ENCODE assay signal across 1 cellular context in the genomic region with DNA sequence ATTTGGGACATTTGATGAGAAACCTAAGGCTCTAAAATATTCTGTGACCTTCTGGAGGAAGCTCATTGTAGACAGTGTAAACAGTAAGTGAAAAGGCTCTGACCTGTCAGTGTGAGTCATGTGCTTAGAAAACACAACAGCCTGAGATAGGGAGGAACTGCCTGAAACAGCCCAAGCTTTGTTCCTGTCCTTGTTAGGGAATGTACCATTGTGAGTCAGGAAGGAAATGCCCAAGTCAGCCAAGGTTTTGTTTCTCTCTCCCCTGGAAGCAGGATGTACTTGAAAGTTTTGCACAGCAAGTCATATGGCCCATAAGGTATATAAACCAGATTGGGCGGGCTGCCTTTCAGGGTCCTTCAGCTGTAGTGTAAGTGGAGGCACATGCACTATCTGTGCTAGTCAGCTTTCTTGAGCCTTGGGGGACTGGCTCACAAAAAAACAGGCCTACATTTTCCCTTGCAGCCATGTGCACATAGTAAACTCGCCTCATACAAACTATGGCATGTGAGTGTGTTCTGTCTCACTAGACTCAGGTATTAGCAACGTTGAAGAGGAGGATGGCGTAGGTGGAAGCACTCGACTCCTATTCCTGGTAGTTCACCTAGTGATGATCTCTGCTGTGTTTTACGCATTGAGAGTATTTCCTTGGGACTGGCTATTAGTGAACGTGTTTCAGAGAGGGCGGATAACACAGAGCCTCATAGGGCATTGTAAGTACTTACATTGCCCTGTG.
TF ChIP-seq lines count a peak whose summit lies in the region.

No MANE protein-coding gene starts in this region.

TF ChIP-seq in HepG2, 621 proteins besides CTCF, POLR2A, EP300 and RAD21 (continued from another document and continues in another):
- TF ChIP-seq, protein P1, sequence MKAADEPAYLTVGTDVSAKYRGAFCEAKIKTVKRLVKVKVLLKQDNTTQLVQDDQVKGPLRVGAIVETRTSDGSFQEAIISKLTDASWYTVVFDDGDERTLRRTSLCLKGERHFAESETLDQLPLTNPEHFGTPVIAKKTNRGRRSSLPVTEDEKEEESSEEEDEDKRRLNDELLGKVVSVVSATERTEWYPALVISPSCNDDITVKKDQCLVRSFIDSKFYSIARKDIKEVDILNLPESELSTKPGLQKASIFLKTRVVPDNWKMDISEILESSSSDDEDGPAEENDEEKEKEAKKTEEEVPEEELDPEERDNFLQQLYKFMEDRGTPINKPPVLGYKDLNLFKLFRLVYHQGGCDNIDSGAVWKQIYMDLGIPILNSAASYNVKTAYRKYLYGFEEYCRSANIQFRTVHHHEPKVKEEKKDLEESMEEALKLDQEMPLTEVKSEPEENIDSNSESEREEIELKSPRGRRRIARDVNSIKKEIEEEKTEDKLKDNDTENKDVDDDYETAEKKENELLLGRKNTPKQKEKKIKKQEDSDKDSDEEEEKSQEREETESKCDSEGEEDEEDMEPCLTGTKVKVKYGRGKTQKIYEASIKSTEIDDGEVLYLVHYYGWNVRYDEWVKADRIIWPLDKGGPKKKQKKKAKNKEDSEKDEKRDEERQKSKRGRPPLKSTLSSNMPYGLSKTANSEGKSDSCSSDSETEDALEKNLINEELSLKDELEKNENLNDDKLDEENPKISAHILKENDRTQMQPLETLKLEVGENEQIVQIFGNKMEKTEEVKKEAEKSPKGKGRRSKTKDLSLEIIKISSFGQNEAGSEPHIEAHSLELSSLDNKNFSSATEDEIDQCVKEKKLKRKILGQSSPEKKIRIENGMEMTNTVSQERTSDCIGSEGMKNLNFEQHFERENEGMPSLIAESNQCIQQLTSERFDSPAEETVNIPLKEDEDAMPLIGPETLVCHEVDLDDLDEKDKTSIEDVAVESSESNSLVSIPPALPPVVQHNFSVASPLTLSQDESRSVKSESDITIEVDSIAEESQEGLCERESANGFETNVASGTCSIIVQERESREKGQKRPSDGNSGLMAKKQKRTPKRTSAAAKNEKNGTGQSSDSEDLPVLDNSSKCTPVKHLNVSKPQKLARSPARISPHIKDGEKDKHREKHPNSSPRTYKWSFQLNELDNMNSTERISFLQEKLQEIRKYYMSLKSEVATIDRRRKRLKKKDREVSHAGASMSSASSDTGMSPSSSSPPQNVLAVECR (CRISPR knock-in tag; IDR thresholded peaks at IDR 0.05; ENCODE audit: borderline replicate concordance): no peak
- TF ChIP-seq GATAD2A (CRISPR knock-in tag; IDR thresholded peaks at IDR 0.05) (0 out of 2 replicates have a peak, but pooled peaks have one; percentile 24), ETV5 (CRISPR knock-in tag; IDR thresholded peaks at IDR 0.05; ENCODE audit: borderline replicate concordance) (peak; percentile 85; the same call in 1 of the 2 replicates), TBP (CRISPR knock-in tag; IDR thresholded peaks at IDR 0.05) (no peak), ZNF101 (CRISPR knock-in tag; IDR thresholded peaks at IDR 0.05; ENCODE audit: borderline replicate concordance, low read depth) (no peak), SP5 (CRISPR knock-in tag; IDR thresholded peaks at IDR 0.05; ENCODE audit: borderline replicate concordance, low read depth) (no peak), KAT8 (CRISPR knock-in tag; IDR thresholded peaks at IDR 0.05) (no peak), ADNP (CRISPR knock-in tag; IDR thresholded peaks at IDR 0.05) (no peak), ELF3 (CRISPR knock-in tag; IDR thresholded peaks at IDR 0.05) (0 out of 2 replicates have a peak, but pooled peaks have one; percentile 42), FOXO1 (CRISPR knock-in tag; IDR thresholded peaks at IDR 0.05) (0 out of 2 replicates have a peak, but pooled peaks have one; percentile 16), TCF7 (IDR thresholded peaks at IDR 0.05; ENCODE audit: low read depth) (no peak), ZNF557 (CRISPR knock-in tag; IDR thresholded peaks at IDR 0.05) (no peak), CCDC6 (CRISPR knock-in tag; IDR thresholded peaks at IDR 0.05) (no peak), RFXAP (CRISPR knock-in tag; IDR thresholded peaks at IDR 0.05; ENCODE audit: borderline replicate concordance) (no peak), SOX5 (CRISPR knock-in tag; IDR thresholded peaks at IDR 0.05; ENCODE audit: borderline replicate concordance) (peak; percentile 85; the same call in 1 of the 2 replicates), RARA (CRISPR knock-in tag; IDR thresholded peaks at IDR 0.05) (peak; percentile 65; the same call in 1 of the 2 replicates), TEAD3 (CRISPR knock-in tag; optimal IDR thresholded peaks at IDR 0.05; ENCODE audit: borderline replicate concordance) (peak; percentile 37), ZNF644 (CRISPR knock-in tag; IDR thresholded peaks at IDR 0.05; ENCODE audit: low read depth) (peak; percentile 42; the same call in 1 of the 2 replicates), ARNT2 (CRISPR knock-in tag; IDR thresholded peaks at IDR 0.05; ENCODE audit: low read depth) (no peak), ZNF224 (CRISPR knock-in tag; IDR thresholded peaks at IDR 0.05) (peak; percentile 87; the same call in 1 of the 2 replicates), SP2 (CRISPR knock-in tag; IDR thresholded peaks at IDR 0.05) (no peak), FOXA1 (IDR thresholded peaks at IDR 0.05) (no peak), FOXA1 (CRISPR knock-in tag; IDR thresholded peaks at IDR 0.05) (peak; percentile 80), ZNF354B (CRISPR knock-in tag; IDR thresholded peaks at IDR 0.05) (no peak), KLF15 (CRISPR knock-in tag; IDR thresholded peaks at IDR 0.05; ENCODE audit: borderline replicate concordance) (no peak), GTF2F1 (IDR thresholded peaks at IDR 0.05; ENCODE audit: low read length) (no peak)
- TF ChIP-seq, protein P2, sequence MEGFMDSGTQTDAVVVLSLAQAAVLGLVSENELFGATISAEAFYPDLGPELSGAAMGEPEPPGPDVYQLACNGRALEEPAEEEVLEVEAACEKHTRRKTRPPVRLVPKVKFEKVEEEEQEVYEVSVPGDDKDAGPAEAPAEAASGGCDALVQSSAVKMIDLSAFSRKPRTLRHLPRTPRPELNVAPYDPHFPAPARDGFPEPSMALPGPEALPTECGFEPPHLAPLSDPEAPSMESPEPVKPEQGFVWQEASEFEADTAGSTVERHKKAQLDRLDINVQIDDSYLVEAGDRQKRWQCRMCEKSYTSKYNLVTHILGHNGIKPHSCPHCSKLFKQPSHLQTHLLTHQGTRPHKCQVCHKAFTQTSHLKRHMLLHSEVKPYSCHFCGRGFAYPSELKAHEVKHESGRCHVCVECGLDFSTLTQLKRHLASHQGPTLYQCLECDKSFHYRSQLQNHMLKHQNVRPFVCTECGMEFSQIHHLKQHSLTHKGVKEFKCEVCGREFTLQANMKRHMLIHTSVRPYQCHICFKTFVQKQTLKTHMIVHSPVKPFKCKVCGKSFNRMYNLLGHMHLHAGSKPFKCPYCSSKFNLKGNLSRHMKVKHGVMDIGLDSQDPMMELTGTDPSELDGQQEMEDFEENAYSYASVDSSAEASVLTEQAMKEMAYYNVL (CRISPR knock-in tag; IDR thresholded peaks at IDR 0.05; ENCODE audit: borderline replicate concordance): peak; percentile 36; the same call in 1 of the 2 replicates
- TF ChIP-seq, protein P3, sequence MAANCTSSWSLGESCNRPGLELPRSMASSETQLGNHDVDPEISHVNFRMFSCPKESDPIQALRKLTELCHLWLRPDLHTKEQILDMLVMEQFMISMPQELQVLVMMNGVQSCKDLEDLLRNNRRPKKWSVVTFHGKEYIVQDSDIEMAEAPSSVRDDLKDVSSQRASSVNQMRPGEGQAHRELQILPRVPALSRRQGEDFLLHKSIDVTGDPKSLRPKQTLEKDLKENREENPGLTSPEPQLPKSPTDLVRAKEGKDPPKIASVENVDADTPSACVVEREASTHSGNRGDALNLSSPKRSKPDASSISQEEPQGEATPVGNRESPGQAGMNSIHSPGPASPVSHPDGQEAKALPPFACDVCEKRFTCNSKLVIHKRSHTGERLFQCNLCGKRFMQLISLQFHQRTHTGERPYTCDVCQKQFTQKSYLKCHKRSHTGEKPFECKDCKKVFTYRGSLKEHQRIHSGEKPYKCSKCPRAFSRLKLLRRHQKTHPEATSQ (CRISPR knock-in tag; IDR thresholded peaks at IDR 0.05; ENCODE audit: borderline replicate concordance): no peak
- TF ChIP-seq, protein P4, sequence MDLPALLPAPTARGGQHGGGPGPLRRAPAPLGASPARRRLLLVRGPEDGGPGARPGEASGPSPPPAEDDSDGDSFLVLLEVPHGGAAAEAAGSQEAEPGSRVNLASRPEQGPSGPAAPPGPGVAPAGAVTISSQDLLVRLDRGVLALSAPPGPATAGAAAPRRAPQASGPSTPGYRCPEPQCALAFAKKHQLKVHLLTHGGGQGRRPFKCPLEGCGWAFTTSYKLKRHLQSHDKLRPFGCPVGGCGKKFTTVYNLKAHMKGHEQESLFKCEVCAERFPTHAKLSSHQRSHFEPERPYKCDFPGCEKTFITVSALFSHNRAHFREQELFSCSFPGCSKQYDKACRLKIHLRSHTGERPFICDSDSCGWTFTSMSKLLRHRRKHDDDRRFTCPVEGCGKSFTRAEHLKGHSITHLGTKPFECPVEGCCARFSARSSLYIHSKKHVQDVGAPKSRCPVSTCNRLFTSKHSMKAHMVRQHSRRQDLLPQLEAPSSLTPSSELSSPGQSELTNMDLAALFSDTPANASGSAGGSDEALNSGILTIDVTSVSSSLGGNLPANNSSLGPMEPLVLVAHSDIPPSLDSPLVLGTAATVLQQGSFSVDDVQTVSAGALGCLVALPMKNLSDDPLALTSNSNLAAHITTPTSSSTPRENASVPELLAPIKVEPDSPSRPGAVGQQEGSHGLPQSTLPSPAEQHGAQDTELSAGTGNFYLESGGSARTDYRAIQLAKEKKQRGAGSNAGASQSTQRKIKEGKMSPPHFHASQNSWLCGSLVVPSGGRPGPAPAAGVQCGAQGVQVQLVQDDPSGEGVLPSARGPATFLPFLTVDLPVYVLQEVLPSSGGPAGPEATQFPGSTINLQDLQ (CRISPR knock-in tag; IDR thresholded peaks at IDR 0.05): no peak
- TF ChIP-seq, protein P5, sequence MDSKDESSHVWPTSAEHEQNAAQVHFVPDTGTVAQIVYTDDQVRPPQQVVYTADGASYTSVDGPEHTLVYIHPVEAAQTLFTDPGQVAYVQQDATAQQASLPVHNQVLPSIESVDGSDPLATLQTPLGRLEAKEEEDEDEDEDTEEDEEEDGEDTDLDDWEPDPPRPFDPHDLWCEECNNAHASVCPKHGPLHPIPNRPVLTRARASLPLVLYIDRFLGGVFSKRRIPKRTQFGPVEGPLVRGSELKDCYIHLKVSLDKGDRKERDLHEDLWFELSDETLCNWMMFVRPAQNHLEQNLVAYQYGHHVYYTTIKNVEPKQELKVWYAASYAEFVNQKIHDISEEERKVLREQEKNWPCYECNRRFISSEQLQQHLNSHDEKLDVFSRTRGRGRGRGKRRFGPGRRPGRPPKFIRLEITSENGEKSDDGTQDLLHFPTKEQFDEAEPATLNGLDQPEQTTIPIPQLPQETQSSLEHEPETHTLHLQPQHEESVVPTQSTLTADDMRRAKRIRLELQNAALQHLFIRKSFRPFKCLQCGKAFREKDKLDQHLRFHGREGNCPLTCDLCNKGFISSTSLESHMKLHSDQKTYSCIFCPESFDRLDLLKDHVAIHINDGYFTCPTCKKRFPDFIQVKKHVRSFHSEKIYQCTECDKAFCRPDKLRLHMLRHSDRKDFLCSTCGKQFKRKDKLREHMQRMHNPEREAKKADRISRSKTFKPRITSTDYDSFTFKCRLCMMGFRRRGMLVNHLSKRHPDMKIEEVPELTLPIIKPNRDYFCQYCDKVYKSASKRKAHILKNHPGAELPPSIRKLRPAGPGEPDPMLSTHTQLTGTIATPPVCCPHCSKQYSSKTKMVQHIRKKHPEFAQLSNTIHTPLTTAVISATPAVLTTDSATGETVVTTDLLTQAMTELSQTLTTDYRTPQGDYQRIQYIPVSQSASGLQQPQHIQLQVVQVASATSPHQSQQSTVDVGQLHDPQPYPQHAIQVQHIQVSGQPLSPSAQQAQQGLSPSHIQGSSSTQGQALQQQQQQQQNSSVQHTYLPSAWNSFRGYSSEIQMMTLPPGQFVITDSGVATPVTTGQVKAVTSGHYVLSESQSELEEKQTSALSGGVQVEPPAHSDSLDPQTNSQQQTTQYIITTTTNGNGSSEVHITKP (CRISPR knock-in tag; IDR thresholded peaks at IDR 0.05; ENCODE audit: low read depth): peak; percentile 97
- TF ChIP-seq, protein P6, sequence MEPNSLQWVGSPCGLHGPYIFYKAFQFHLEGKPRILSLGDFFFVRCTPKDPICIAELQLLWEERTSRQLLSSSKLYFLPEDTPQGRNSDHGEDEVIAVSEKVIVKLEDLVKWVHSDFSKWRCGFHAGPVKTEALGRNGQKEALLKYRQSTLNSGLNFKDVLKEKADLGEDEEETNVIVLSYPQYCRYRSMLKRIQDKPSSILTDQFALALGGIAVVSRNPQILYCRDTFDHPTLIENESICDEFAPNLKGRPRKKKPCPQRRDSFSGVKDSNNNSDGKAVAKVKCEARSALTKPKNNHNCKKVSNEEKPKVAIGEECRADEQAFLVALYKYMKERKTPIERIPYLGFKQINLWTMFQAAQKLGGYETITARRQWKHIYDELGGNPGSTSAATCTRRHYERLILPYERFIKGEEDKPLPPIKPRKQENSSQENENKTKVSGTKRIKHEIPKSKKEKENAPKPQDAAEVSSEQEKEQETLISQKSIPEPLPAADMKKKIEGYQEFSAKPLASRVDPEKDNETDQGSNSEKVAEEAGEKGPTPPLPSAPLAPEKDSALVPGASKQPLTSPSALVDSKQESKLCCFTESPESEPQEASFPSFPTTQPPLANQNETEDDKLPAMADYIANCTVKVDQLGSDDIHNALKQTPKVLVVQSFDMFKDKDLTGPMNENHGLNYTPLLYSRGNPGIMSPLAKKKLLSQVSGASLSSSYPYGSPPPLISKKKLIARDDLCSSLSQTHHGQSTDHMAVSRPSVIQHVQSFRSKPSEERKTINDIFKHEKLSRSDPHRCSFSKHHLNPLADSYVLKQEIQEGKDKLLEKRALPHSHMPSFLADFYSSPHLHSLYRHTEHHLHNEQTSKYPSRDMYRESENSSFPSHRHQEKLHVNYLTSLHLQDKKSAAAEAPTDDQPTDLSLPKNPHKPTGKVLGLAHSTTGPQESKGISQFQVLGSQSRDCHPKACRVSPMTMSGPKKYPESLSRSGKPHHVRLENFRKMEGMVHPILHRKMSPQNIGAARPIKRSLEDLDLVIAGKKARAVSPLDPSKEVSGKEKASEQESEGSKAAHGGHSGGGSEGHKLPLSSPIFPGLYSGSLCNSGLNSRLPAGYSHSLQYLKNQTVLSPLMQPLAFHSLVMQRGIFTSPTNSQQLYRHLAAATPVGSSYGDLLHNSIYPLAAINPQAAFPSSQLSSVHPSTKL (CRISPR knock-in tag; IDR thresholded peaks at IDR 0.05): peak; percentile 86
- TF ChIP-seq, protein P7, sequence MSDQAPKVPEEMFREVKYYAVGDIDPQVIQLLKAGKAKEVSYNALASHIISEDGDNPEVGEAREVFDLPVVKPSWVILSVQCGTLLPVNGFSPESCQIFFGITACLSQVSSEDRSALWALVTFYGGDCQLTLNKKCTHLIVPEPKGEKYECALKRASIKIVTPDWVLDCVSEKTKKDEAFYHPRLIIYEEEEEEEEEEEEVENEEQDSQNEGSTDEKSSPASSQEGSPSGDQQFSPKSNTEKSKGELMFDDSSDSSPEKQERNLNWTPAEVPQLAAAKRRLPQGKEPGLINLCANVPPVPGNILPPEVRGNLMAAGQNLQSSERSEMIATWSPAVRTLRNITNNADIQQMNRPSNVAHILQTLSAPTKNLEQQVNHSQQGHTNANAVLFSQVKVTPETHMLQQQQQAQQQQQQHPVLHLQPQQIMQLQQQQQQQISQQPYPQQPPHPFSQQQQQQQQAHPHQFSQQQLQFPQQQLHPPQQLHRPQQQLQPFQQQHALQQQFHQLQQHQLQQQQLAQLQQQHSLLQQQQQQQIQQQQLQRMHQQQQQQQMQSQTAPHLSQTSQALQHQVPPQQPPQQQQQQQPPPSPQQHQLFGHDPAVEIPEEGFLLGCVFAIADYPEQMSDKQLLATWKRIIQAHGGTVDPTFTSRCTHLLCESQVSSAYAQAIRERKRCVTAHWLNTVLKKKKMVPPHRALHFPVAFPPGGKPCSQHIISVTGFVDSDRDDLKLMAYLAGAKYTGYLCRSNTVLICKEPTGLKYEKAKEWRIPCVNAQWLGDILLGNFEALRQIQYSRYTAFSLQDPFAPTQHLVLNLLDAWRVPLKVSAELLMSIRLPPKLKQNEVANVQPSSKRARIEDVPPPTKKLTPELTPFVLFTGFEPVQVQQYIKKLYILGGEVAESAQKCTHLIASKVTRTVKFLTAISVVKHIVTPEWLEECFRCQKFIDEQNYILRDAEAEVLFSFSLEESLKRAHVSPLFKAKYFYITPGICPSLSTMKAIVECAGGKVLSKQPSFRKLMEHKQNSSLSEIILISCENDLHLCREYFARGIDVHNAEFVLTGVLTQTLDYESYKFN (CRISPR knock-in tag; conservative IDR thresholded peaks at IDR 0.05): no peak
